Comparison of ENCODE assay signal across 9 cellular contexts in the genomic region with DNA sequence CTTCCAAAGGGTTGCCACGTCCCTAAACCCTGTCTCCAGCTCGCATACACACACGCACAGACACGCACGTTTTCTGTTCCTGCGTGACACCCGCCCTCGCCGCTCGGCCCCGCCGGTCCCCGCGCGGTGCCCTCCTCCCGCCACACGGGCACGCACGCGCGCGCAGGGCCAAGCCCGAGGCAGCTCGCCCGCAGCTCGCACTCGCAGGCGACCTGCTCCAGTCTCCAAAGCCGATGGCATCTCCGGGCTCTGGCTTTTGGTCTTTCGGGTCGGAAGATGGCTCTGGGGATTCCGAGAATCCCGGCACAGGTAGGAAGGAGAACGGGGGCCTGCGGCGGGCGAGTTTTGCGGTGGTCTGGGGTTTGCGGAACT. TPM values are rescaled to one million over a fixed set of nuclear protein-coding genes. Genes with fewer than 3 reads are reported as not detected.
DNase-seq lines count a peak whose midpoint lies in the region; ATAC-seq, FAIRE-seq and TF ChIP-seq lines count a peak whose summit lies in the region.
"Had no signal": no experiment of that assay in that cellular context is flagged by ENCODE, and none has a peak within 500 bp of the region (broad histone marks: within the 10 kb centered on the region; RNA-seq: fewer than 3 reads in every experiment).

Gene GAD2, plus strand, starts transcription at position 198 of the 372 bp plus-strand sequence. Its CDS starts 36 bp downstream, at position 234.

- H3K4me1 Mint-ChIP-seq in dendritic cell treated with granulocyte-macrophage colony-stimulating factor and Interleukin-4, amounts not matched to agents 40 ng/mL and 50 ng/mL, for 4 days (ENCODE audit: low read depth), result peaks cover 23% of the 10 kb centered on the region
- peaks cover 35% of the 10 kb centered on the region for H3K4me1 Mint-ChIP-seq in neural progenitor cell

- no peak within 1 kb of the TSS for H3K27ac ChIP-seq in neural progenitor cell
- no peak within 1 kb of the TSS for H3K27ac ChIP-seq in kidney (ENCODE audit: low read depth in 2 of 2, low read length in 2 of 2)

- no peak within 1 kb of the TSS for H3K27ac Mint-ChIP-seq in dendritic cell treated with granulocyte-macrophage colony-stimulating factor and Interleukin-4, amounts not matched to agents 40 ng/mL and 50 ng/mL, for 4 days
- no peak within 1 kb of the TSS for H3K27ac Mint-ChIP-seq in neural progenitor cell

- H4K20me1 ChIP-seq in neural progenitor cell (ENCODE audit: low read depth), result peaks cover 88% of the 10 kb centered on the region

- TF ChIP-seq CTCF in neural progenitor cell (IDR thresholded peaks at IDR 0.05) (no peak), kidney (IDR thresholded peaks at IDR 0.05; ENCODE audit: borderline replicate concordance, extremely low read depth, insufficient read depth) (no peak)

- intact Hi-C loops in dendritic cell treated with granulocyte-macrophage colony-stimulating factor and Interleukin-4, amounts not matched to agents 40 ng/mL and 50 ng/mL, for 4 days (cut with micrococcal nuclease), result no loop called here
- intact Hi-C loops in kidney (cut with DNase I), result no loop called here

- H3K27me3 ChIP-seq in neural progenitor cell, result peaks cover 100% of the 10 kb centered on the region

- H3K9ac ChIP-seq in neural progenitor cell (no peak within 1 kb of the TSS), kidney (ENCODE audit: low read length in 2 of 2) (no peak within 1 kb of the TSS)

- H3K36me3 Mint-ChIP-seq in dendritic cell treated with granulocyte-macrophage colony-stimulating factor and Interleukin-4, amounts not matched to agents 40 ng/mL and 50 ng/mL, for 4 days (ENCODE audit: low read depth), result no peaks in the 10 kb centered on the region
- no peaks in the 10 kb centered on the region for H3K36me3 Mint-ChIP-seq in neural progenitor cell

- no peak within 1 kb of the TSS for H2AFZ ChIP-seq in neural progenitor cell (replicated peaks)

- H3K4me3 Mint-ChIP-seq in dendritic cell treated with granulocyte-macrophage colony-stimulating factor and Interleukin-4, amounts not matched to agents 40 ng/mL and 50 ng/mL, for 4 days, result peak within 1 kb of the TSS; percentile 35
- peak within 1 kb of the TSS; percentile 86 for H3K4me3 Mint-ChIP-seq in neural progenitor cell

- no peaks in the 10 kb centered on the region for H3K9me3 ChIP-seq in neural progenitor cell (ENCODE audit: low read depth)
- no peaks in the 10 kb centered on the region for H3K9me3 ChIP-seq in kidney (ENCODE audit: control insufficient read depth in 1 of 2, low read length in 2 of 2)

- peak; percentile 18 for DNase-seq in COLO668 (lab: John Stamatoyannopoulos, UW; ENCODE audit: unreplicated experiment)
- DNase-seq in Jurkat, Clone E6-1 (ENCODE audit: low read depth, low spot score), result no peak
- peak; percentile 51 for DNase-seq in neural progenitor cell (ENCODE audit: low spot score)
- no peak for DNase-seq in kidney
- DNase-seq in DMS53 treated with DMSO at 0.1 percent for 48 hours (lab: John Stamatoyannopoulos, UW; ENCODE audit: unreplicated experiment), result no peak
- DNase-seq: mammary epithelial cell had no signal

- peaks cover 61% of the 10 kb centered on the region for H3K4me1 ChIP-seq in neural progenitor cell
- H3K4me1 ChIP-seq in kidney (ENCODE audit: control insufficient read depth in 1 of 2, insufficient read depth in 1 of 2, low read depth in 1 of 2, low read length in 2 of 2), result peaks cover 0 to 4% of the 10 kb centered on the region in 2 donors

- FAIRE-seq in kidney (lab: Jason Lieb, UNC), result no peak

- no peaks in the 10 kb centered on the region for H3K36me3 ChIP-seq in neural progenitor cell
- H3K36me3 ChIP-seq in kidney (ENCODE audit: control insufficient read depth in 1 of 2, insufficient read depth in 2 of 2, low read length in 2 of 2), result no peaks in the 10 kb centered on the region

- H3K79me2 ChIP-seq in neural progenitor cell (ENCODE audit: low read depth), result no peaks in the 10 kb centered on the region

- H3K27me3 Mint-ChIP-seq in dendritic cell treated with granulocyte-macrophage colony-stimulating factor and Interleukin-4, amounts not matched to agents 40 ng/mL and 50 ng/mL, for 4 days, result peaks cover 96% of the 10 kb centered on the region
- peaks cover 83% of the 10 kb centered on the region for H3K27me3 Mint-ChIP-seq in neural progenitor cell (ENCODE audit: insufficient read depth, low read depth)

- no peaks in the 10 kb centered on the region for H3K9me3 Mint-ChIP-seq in dendritic cell treated with granulocyte-macrophage colony-stimulating factor and Interleukin-4, amounts not matched to agents 40 ng/mL and 50 ng/mL, for 4 days
- H3K9me3 Mint-ChIP-seq in neural progenitor cell, result peaks cover 5% of the 10 kb centered on the region

- H3F3A ChIP-seq in neural progenitor cell (ENCODE audit: low read depth), result peaks cover 34% of the 10 kb centered on the region

- ATAC-seq in GM18870 (IDR thresholded peaks at IDR 0.05; ENCODE audit: unreplicated experiment), result no peak
- no peak for ATAC-seq in GM19463 (IDR thresholded peaks at IDR 0.05; ENCODE audit: unreplicated experiment)

- peak within 1 kb of the TSS; percentile 80 for H3K4me2 ChIP-seq in neural progenitor cell

- H3K4me3 ChIP-seq in Jurkat, Clone E6-1 (ENCODE audit: low read length), result peak within 1 kb of the TSS; percentile 40
- H3K4me3 ChIP-seq in neural progenitor cell (peak within 1 kb of the TSS; percentile 44), kidney (ENCODE audit: low read length in 2 of 2) (no peak within 1 kb of the TSS)

RNA-seq across cellular contexts. Expression of gene GAD2, which starts in this region (rescaled TPM):
- polyA plus RNA-seq in Jurkat, Clone E6-1 (2012; ENCODE audit: insufficient read depth, insufficient read length), result not detected
- total RNA-seq in neural progenitor cell (ENCODE audit: low replicate concordance), result 0.41 and 0.74 TPM in 2 replicates
- total RNA-seq in kidney, result not detected
- not detected for polyA plus RNA-seq in kidney (ENCODE audit: insufficient read depth, low read depth, low replicate concordance)
- total RNA-seq: mammary epithelial cell had no signal
- polyA plus RNA-seq: mammary epithelial cell had no signal

Comparison
In these comparisons a context has a peak if more than half of its experiments do, and no peak if none do; other contexts are left out.
1. Peak in DNase-seq, H3K4me3 ChIP-seq and H3K4me2 ChIP-seq in neural progenitor cell; RNA of the gene not detected or under 1 TPM.